Comparison of ENCODE assay signal across 27 cellular contexts in genomic region chr3:17074559-17074958, GRCh38.
DNase-seq lines count a peak whose midpoint lies in the region; ATAC-seq and TF ChIP-seq lines count a peak whose summit lies in the region.
"Had no signal": no experiment of that assay in that cellular context is flagged by ENCODE, and none has a peak within 500 bp of the region (broad histone marks: within the 10 kb centered on the region; RNA-seq: fewer than 3 reads in every experiment).

No MANE protein-coding gene starts in this region.

- H3K9me3 Mint-ChIP-seq in activated CD8-positive, alpha-beta memory T cell treated with anti-CD3 and anti-CD28 coated beads, Interleukin-2, amount 10 ng/mL, durations not matched to agents 7 days and 5 days (ENCODE audit: low read depth): peaks cover 2% of the 10 kb centered on the region
- no peaks in the 10 kb centered on the region for H3K9me3 Mint-ChIP-seq in CD8-positive, alpha-beta T cell
- no peaks in the 10 kb centered on the region for H3K9me3 Mint-ChIP-seq in activated CD8-positive, alpha-beta T cell treated with anti-CD3 and anti-CD28 coated beads, Interleukin-2, amount 10 ng/mL, durations not matched to agents 7 days and 5 days (ENCODE audit: insufficient read depth)
- H3K9me3 Mint-ChIP-seq in naive thymus-derived CD8-positive, alpha-beta T cell: no peaks in the 10 kb centered on the region
- H3K9me3 Mint-ChIP-seq: HFFc6 had no signal

- intact Hi-C loops in CD8-positive, alpha-beta T cell (cut with DNase I, micrococcal nuclease): no loop called here

- H3K4me1 ChIP-seq in CD8-positive, alpha-beta T cell (ENCODE audit: insufficient read depth, low read length): peaks cover 30% of the 10 kb centered on the region

- H3K4me1 Mint-ChIP-seq in activated CD8-positive, alpha-beta memory T cell treated with anti-CD3 and anti-CD28 coated beads, Interleukin-2, amount 10 ng/mL, durations not matched to agents 7 days and 5 days: peaks cover 55% of the 10 kb centered on the region
- peaks cover 63% of the 10 kb centered on the region for H3K4me1 Mint-ChIP-seq in CD8-positive, alpha-beta T cell (ENCODE audit: low read depth)
- H3K4me1 Mint-ChIP-seq in activated CD8-positive, alpha-beta T cell treated with anti-CD3 and anti-CD28 coated beads, Interleukin-2, amount 10 ng/mL, durations not matched to agents 7 days and 5 days (ENCODE audit: low read depth): peaks cover 59% of the 10 kb centered on the region
- H3K4me1 Mint-ChIP-seq in naive thymus-derived CD8-positive, alpha-beta T cell: peaks cover 42 to 74% (median 66%) of the 10 kb centered on the region in 4 donors

- no peak overlapping the region for H3K27ac ChIP-seq in CD8-positive, alpha-beta T cell (ENCODE audit: low read depth, low read length)
- H3K27ac ChIP-seq: cardiac muscle cell, right atrium auricular region, thoracic aorta had no signal

- H3K36me3 ChIP-seq in CD8-positive, alpha-beta T cell (ENCODE audit: insufficient read depth, low read length): peaks cover 4% of the 10 kb centered on the region
- H3K36me3 ChIP-seq: cardiac muscle cell, right atrium auricular region had no signal

- no peak for TF ChIP-seq CTCF in CD8-positive, alpha-beta T cell (IDR thresholded peaks at IDR 0.05)

- CTCF ChIA-PET in activated CD8-positive, alpha-beta memory T cell treated with anti-CD3 and anti-CD28 coated beads, Interleukin-2, amount 10 ng/mL, durations not matched to agents 7 days and 5 days (lab: Charles Lee): interaction anchor here (0.9 kb wide), 1 partner anchor 9 kb away, joined by 3 read pairs; no protein-coding TSS in a partner anchor
- CTCF ChIA-PET in CD8-positive, alpha-beta T cell (lab: Charles Lee): no interaction called here
- CTCF ChIA-PET in activated CD8-positive, alpha-beta T cell treated with anti-CD3 and anti-CD28 coated beads, Interleukin-2, amount 10 ng/mL, durations not matched to agents 7 days and 5 days (lab: Charles Lee): interaction anchor here (0.7 to 1.3 kb wide), 2 partner anchors 77 to 158 kb away, joined by 3 to 4 read pairs; no protein-coding TSS in a partner anchor

- DNase-seq in activated CD8-positive, alpha-beta memory T cell treated with anti-CD3 and anti-CD28 coated beads, Interleukin-2, amount 10 ng/mL, durations not matched to agents 7 days and 5 days: peak; percentile 46
- DNase-seq in activated CD8-positive, alpha-beta memory T cell treated with anti-CD3 and anti-CD28 coated beads, Interleukin-2, amount 50 U/mL, for 48 hours: no peak
- peak in 2 of 7 experiments; percentile 16 to 30 for DNase-seq in CD8-positive, alpha-beta T cell
- peak; percentile 74 for DNase-seq in activated CD8-positive, alpha-beta T cell treated with anti-CD3 and anti-CD28 coated beads, Interleukin-2, amount 10 ng/mL, durations not matched to agents 7 days and 5 days
- DNase-seq in naive thymus-derived CD8-positive, alpha-beta T cell: peak in 7 of 10 donors; percentile 11 to 58 (median 33)
- no peak for DNase-seq in NCI-H446 treated with DMSO at 0.1 percent for 48 hours (lab: John Stamatoyannopoulos, UW)
- DNase-seq in putamen (ENCODE audit: low spot score): no peak
- no peak for DNase-seq in NCI-H1048 (lab: John Stamatoyannopoulos, UW)
- DNase-seq: activated CD4-positive, alpha-beta T cell treated with anti-CD3 and anti-CD28 coated beads, Interleukin-2, amount 50 U/mL, for 4 hours; cortex of kidney; effector memory CD4-positive, alpha-beta T cell; HFFc6; mesenchymal stem cell; NCI-H1092; NCI-H1694; NCI-H446; NCI-H774; SIG-M5; stimulated activated CD4-positive, alpha-beta T cell treated with anti-CD3 and anti-CD28 coated beads, Interleukin-1b, Interleukin-23, amount 100 ng/mL, for 48 hours had no signal

- H3K27ac Mint-ChIP-seq in activated CD8-positive, alpha-beta memory T cell treated with anti-CD3 and anti-CD28 coated beads, Interleukin-2, amount 10 ng/mL, durations not matched to agents 7 days and 5 days: peak overlapping the region; percentile 58
- peak overlapping the region; percentile 22 for H3K27ac Mint-ChIP-seq in CD8-positive, alpha-beta T cell
- peak overlapping the region; percentile 80 for H3K27ac Mint-ChIP-seq in activated CD8-positive, alpha-beta T cell treated with anti-CD3 and anti-CD28 coated beads, Interleukin-2, amount 10 ng/mL, durations not matched to agents 7 days and 5 days
- peak overlapping the region in 6 of 10 donors; percentile 13 to 78 (median 50) for H3K27ac Mint-ChIP-seq in naive thymus-derived CD8-positive, alpha-beta T cell
- H3K27ac Mint-ChIP-seq: HFFc6; stimulated activated naive CD8-positive, alpha-beta T cell treated with anti-CD3 and anti-CD28 coated beads, Interleukin-15, Interleukin-2, amounts not matched to agents 100 ng/mL and 50 ng/mL, for 24 hours; WTC11 had no signal

- H3K27me3 ChIP-seq in CD8-positive, alpha-beta T cell (ENCODE audit: insufficient read depth, low read length): no peaks in the 10 kb centered on the region
- H3K27me3 ChIP-seq: cardiac muscle cell, right atrium auricular region had no signal

- no peaks in the 10 kb centered on the region for H3K9me3 ChIP-seq in CD8-positive, alpha-beta T cell (ENCODE audit: low read length)
- H3K9me3 ChIP-seq: right atrium auricular region, thoracic aorta had no signal

- POLR2A ChIA-PET in CD8-positive, alpha-beta T cell (lab: Charles Lee): interaction anchor here (1.0 to 1.7 kb wide), 2 partner anchors 12 to 13 kb away, joined by 3 to 6 read pairs; no protein-coding TSS in a partner anchor
- POLR2A ChIA-PET in activated CD8-positive, alpha-beta T cell treated with anti-CD3 and anti-CD28 coated beads, Interleukin-2, amount 10 ng/mL, durations not matched to agents 7 days and 5 days (lab: Charles Lee): no interaction called here
- POLR2A ChIA-PET in naive thymus-derived CD8-positive, alpha-beta T cell (lab: Charles Lee): no interaction called here

- H3K4me3 ChIP-seq in CD8-positive, alpha-beta T cell (ENCODE audit: low read depth, low read length): no peak overlapping the region
- H3K4me3 ChIP-seq: cardiac muscle cell, K562, right atrium auricular region, thoracic aorta had no signal

- no peaks in the 10 kb centered on the region for H3K27me3 Mint-ChIP-seq in activated CD8-positive, alpha-beta memory T cell treated with anti-CD3 and anti-CD28 coated beads, Interleukin-2, amount 10 ng/mL, durations not matched to agents 7 days and 5 days
- H3K27me3 Mint-ChIP-seq in CD8-positive, alpha-beta T cell (ENCODE audit: low read depth): no peaks in the 10 kb centered on the region
- no peaks in the 10 kb centered on the region for H3K27me3 Mint-ChIP-seq in activated CD8-positive, alpha-beta T cell treated with anti-CD3 and anti-CD28 coated beads, Interleukin-2, amount 10 ng/mL, durations not matched to agents 7 days and 5 days (ENCODE audit: low read depth)
- H3K27me3 Mint-ChIP-seq in naive thymus-derived CD8-positive, alpha-beta T cell: no peaks in the 10 kb centered on the region
- H3K27me3 Mint-ChIP-seq: stimulated activated naive CD8-positive, alpha-beta T cell treated with anti-CD3 and anti-CD28 coated beads, Interleukin-15, Interleukin-2, amounts not matched to agents 100 ng/mL and 50 ng/mL, for 24 hours had no signal

- H3K4me3 Mint-ChIP-seq in activated CD8-positive, alpha-beta memory T cell treated with anti-CD3 and anti-CD28 coated beads, Interleukin-2, amount 10 ng/mL, durations not matched to agents 7 days and 5 days: no peak overlapping the region
- H3K4me3 Mint-ChIP-seq in CD8-positive, alpha-beta T cell: no peak overlapping the region
- peak overlapping the region; percentile 10 for H3K4me3 Mint-ChIP-seq in activated CD8-positive, alpha-beta T cell treated with anti-CD3 and anti-CD28 coated beads, Interleukin-2, amount 10 ng/mL, durations not matched to agents 7 days and 5 days
- H3K4me3 Mint-ChIP-seq in naive thymus-derived CD8-positive, alpha-beta T cell: peak overlapping the region in 7 of 10 donors; percentile 15 to 66 (median 46)
- H3K4me3 Mint-ChIP-seq: CD14-positive monocyte; HFFc6; stimulated activated naive CD8-positive, alpha-beta T cell treated with anti-CD3 and anti-CD28 coated beads, Interleukin-15, Interleukin-2, amounts not matched to agents 100 ng/mL and 50 ng/mL, for 24 hours; WTC11 had no signal

- ATAC-seq in activated CD8-positive, alpha-beta memory T cell treated with anti-CD3 and anti-CD28 coated beads, Interleukin-2, amount 10 ng/mL, durations not matched to agents 7 days and 5 days: peak; percentile 76
- ATAC-seq in CD8-positive, alpha-beta T cell: peak; percentile 64
- peak; percentile 97 for ATAC-seq in activated CD8-positive, alpha-beta T cell treated with anti-CD3 and anti-CD28 coated beads, Interleukin-2, amount 10 ng/mL, durations not matched to agents 7 days and 5 days
- peak; percentile 86 to 91 for ATAC-seq in naive thymus-derived CD8-positive, alpha-beta T cell
- ATAC-seq: K562, left lobe of liver, WTC11 had no signal

- peaks cover 66% of the 10 kb centered on the region for H3K36me3 Mint-ChIP-seq in activated CD8-positive, alpha-beta memory T cell treated with anti-CD3 and anti-CD28 coated beads, Interleukin-2, amount 10 ng/mL, durations not matched to agents 7 days and 5 days
- peaks cover 75% of the 10 kb centered on the region for H3K36me3 Mint-ChIP-seq in CD8-positive, alpha-beta T cell
- peaks cover 73% of the 10 kb centered on the region for H3K36me3 Mint-ChIP-seq in activated CD8-positive, alpha-beta T cell treated with anti-CD3 and anti-CD28 coated beads, Interleukin-2, amount 10 ng/mL, durations not matched to agents 7 days and 5 days (ENCODE audit: low read depth)
- H3K36me3 Mint-ChIP-seq in naive thymus-derived CD8-positive, alpha-beta T cell: peaks cover 21 to 78% (median 40%) of the 10 kb centered on the region in 3 donors
- H3K36me3 Mint-ChIP-seq: WTC11 had no signal

Comparison
In these comparisons a context has a peak if more than half of its experiments do, and no peak if none do; other contexts are left out.
1. DNase-seq: peak in activated CD8-positive, alpha-beta memory T cell treated with anti-CD3 and anti-CD28 coated beads, Interleukin-2, amount 10 ng/mL, durations not matched to agents 7 days and 5 days (single experiment), activated CD8-positive, alpha-beta T cell treated with anti-CD3 and anti-CD28 coated beads, Interleukin-2, amount 10 ng/mL, durations not matched to agents 7 days and 5 days (single experiment) and naive thymus-derived CD8-positive, alpha-beta T cell (7 of 10); none in activated CD8-positive, alpha-beta memory T cell treated with anti-CD3 and anti-CD28 coated beads, Interleukin-2, amount 50 U/mL, for 48 hours (single experiment), NCI-H446 treated with DMSO at 0.1 percent for 48 hours (single experiment), putamen (single experiment) and NCI-H1048 (single experiment).
2. H3K27ac Mint-ChIP-seq: peak in every context shown above with its lines; median percentile 80 in activated CD8-positive, alpha-beta T cell treated with anti-CD3 and anti-CD28 coated beads, Interleukin-2, amount 10 ng/mL, durations not matched to agents 7 days and 5 days; 58 in activated CD8-positive, alpha-beta memory T cell treated with anti-CD3 and anti-CD28 coated beads, Interleukin-2, amount 10 ng/mL, durations not matched to agents 7 days and 5 days; 50 in naive thymus-derived CD8-positive, alpha-beta T cell; 22 in CD8-positive, alpha-beta T cell.
3. H3K4me3 Mint-ChIP-seq: peak in activated CD8-positive, alpha-beta T cell treated with anti-CD3 and anti-CD28 coated beads, Interleukin-2, amount 10 ng/mL, durations not matched to agents 7 days and 5 days (single experiment) and naive thymus-derived CD8-positive, alpha-beta T cell (7 of 10); none in activated CD8-positive, alpha-beta memory T cell treated with anti-CD3 and anti-CD28 coated beads, Interleukin-2, amount 10 ng/mL, durations not matched to agents 7 days and 5 days (single experiment) and CD8-positive, alpha-beta T cell (single experiment).
4. Peak in every context shown above with its lines, with median percentiles within 50 percentile points of each other: ATAC-seq.